ENCODE assay signal across 1 cellular context in the genomic region with DNA sequence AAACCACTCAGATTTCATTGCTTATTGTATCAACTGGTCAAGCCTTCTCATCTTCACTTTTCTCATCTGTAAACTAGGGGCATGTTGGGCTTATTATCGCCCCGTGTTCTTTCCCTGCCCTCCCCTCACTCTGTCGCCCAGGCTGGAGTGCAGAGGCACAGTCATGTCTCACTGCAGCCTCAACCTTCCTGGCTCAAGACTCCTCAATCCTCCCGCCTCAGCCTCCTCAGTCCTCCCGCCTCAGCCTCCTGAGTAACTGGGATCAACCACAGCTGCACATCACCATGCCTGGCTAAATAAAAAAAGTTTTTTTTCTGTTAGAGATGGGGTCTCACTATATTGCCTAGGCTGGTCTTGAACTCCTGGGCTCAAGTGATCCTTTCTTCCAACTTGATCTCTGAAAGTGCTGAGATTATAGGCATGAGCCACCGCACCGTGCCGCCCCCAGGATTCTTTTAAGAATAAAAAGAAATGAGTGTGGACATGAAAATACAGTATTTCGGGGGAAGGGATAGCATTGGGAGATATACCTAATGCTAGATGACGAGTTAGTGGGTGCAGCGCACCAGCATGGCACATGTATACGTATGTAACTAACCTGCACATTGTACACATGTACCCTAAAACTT.
TF ChIP-seq lines count a peak whose summit lies in the region.

No MANE protein-coding gene starts in this region.

TF ChIP-seq in GM12891, 5 proteins besides CTCF, POLR2A, EP300 and RAD21:
- no peak for TF ChIP-seq TAF1 (IDR thresholded peaks at IDR 0.05; ENCODE audit: low read depth, low read length)
- TF ChIP-seq POU2F2 (IDR thresholded peaks at IDR 0.05; ENCODE audit: low read depth, low read length): no peak
- TF ChIP-seq SPI1 (IDR thresholded peaks at IDR 0.05; ENCODE audit: low read depth, low read length): no peak
- no peak for TF ChIP-seq PAX5 (IDR thresholded peaks at IDR 0.05; ENCODE audit: insufficient read depth, low read length, severe bottlenecking)
- TF ChIP-seq POLR2AphosphoS5 (IDR thresholded peaks at IDR 0.05; ENCODE audit: low read depth, low read length): no peak
